In genomic region chr1:178954291-178954690, GRCh38 we compare ENCODE assay signal across 17 cellular contexts.
"Had no signal": no experiment of that assay in that cellular context is flagged by ENCODE, and none has a peak within 500 bp of the region (broad histone marks: within the 10 kb centered on the region; RNA-seq: fewer than 3 reads in every experiment).

No MANE protein-coding gene starts in this region.

- H3K4me3 ChIP-seq: cardiac muscle cell, neural progenitor cell, pancreas had no signal

- H3K27ac ChIP-seq: cardiac muscle cell, neural progenitor cell, WERI-Rb-1 had no signal

- H3K4me1 Mint-ChIP-seq: activated CD4-positive, alpha-beta T cell treated with anti-CD3 and anti-CD28 coated beads for 36 hours; activated naive CD8-positive, alpha-beta T cell treated with anti-CD3 and anti-CD28 coated beads, Interleukin-2, amount 50 U/mL, for 24 hours; immature natural killer cell had no signal

- H2AFZ ChIP-seq: neural progenitor cell had no signal

- H3K4me1 ChIP-seq: neural progenitor cell had no signal

- ATAC-seq: activated CD4-positive, alpha-beta T cell treated with anti-CD3 and anti-CD28 coated beads for 36 hours; activated CD8-positive, alpha-beta T cell treated with anti-CD3 and anti-CD28 coated beads, Interleukin-2, amount 10 ng/mL, durations not matched to agents 7 days and 5 days; activated naive CD8-positive, alpha-beta T cell treated with anti-CD3 and anti-CD28 coated beads, Interleukin-2, amount 50 U/mL, for 24 hours; stimulated activated naive CD8-positive, alpha-beta T cell treated with anti-CD3 and anti-CD28 coated beads, Interleukin-15, amount 100 ng/mL, for 72 hours had no signal

- H3K4me2 ChIP-seq: neural progenitor cell had no signal

- DNase-seq: activated CD4-positive, alpha-beta T cell treated with anti-CD3 and anti-CD28 coated beads for 36 hours; activated CD8-positive, alpha-beta memory T cell treated with anti-CD3 and anti-CD28 coated beads, Interleukin-2, amount 50 U/mL, for 48 hours; activated CD8-positive, alpha-beta T cell treated with anti-CD3 and anti-CD28 coated beads, Interleukin-2, amount 10 ng/mL, durations not matched to agents 7 days and 5 days; activated naive CD4-positive, alpha-beta T cell treated with Interleukin-2 at 50 U/mL for 16 hours; activated naive CD8-positive, alpha-beta T cell treated with anti-CD3 and anti-CD28 coated beads, Interleukin-2, amount 50 U/mL, for 24 hours; cortex of kidney; effector memory CD4-positive, alpha-beta T cell; immature natural killer cell; mammary epithelial cell; pancreas; stimulated activated CD4-positive, alpha-beta T cell treated with anti-CD3 and anti-CD28 coated beads, Interleukin-4, amount 100 ng/mL, for 24 hours; stimulated activated naive CD8-positive, alpha-beta T cell treated with anti-CD3 and anti-CD28 coated beads, Interleukin-15, amount 100 ng/mL, for 72 hours; T-helper 9 cell; WERI-Rb-1 had no signal

- H3K4me3 Mint-ChIP-seq: activated CD4-positive, alpha-beta T cell treated with anti-CD3 and anti-CD28 coated beads for 36 hours; activated CD8-positive, alpha-beta T cell treated with anti-CD3 and anti-CD28 coated beads, Interleukin-2, amount 10 ng/mL, durations not matched to agents 7 days and 5 days; activated naive CD8-positive, alpha-beta T cell treated with anti-CD3 and anti-CD28 coated beads, Interleukin-2, amount 50 U/mL, for 24 hours; activated T-helper 1 cell treated with anti-CD3 and anti-CD28 coated beads, Interleukin-12 subunit alpha, Interleukin-12 subunit beta, Interleukin-2, Interleukin-4 antibody, amounts not matched to agents 30 ng/mL and 10 ng/mL and 1 ng/mL, durations not matched to agents 14 hours and 24 hours and 36 hours; immature natural killer cell; stimulated activated naive CD8-positive, alpha-beta T cell treated with anti-CD3 and anti-CD28 coated beads, Interleukin-15, amount 100 ng/mL, for 72 hours had no signal

- H3K9ac ChIP-seq: neural progenitor cell had no signal

- H3K27ac Mint-ChIP-seq: activated CD4-positive, alpha-beta T cell treated with anti-CD3 and anti-CD28 coated beads for 36 hours; activated CD8-positive, alpha-beta T cell treated with anti-CD3 and anti-CD28 coated beads, Interleukin-2, amount 10 ng/mL, durations not matched to agents 7 days and 5 days; activated naive CD8-positive, alpha-beta T cell treated with anti-CD3 and anti-CD28 coated beads, Interleukin-2, amount 50 U/mL, for 24 hours; activated T-helper 1 cell treated with anti-CD3 and anti-CD28 coated beads, Interleukin-12 subunit alpha, Interleukin-12 subunit beta, Interleukin-2, Interleukin-4 antibody, amounts not matched to agents 30 ng/mL and 10 ng/mL and 1 ng/mL, durations not matched to agents 14 hours and 24 hours and 36 hours; immature natural killer cell; neural progenitor cell; stimulated activated naive CD8-positive, alpha-beta T cell treated with anti-CD3 and anti-CD28 coated beads, Interleukin-15, amount 100 ng/mL, for 72 hours had no signal

- H3K36me3 ChIP-seq: cardiac muscle cell, neural progenitor cell, pancreas, WERI-Rb-1 had no signal

- H3K27me3 Mint-ChIP-seq: activated CD4-positive, alpha-beta T cell treated with anti-CD3 and anti-CD28 coated beads for 36 hours had no signal

- H3K27me3 ChIP-seq: cardiac muscle cell, neural progenitor cell, pancreas had no signal

- H3K9me3 Mint-ChIP-seq: activated naive CD8-positive, alpha-beta T cell treated with anti-CD3 and anti-CD28 coated beads, Interleukin-2, amount 50 U/mL, for 24 hours; activated T-helper 1 cell treated with anti-CD3 and anti-CD28 coated beads, Interleukin-12 subunit alpha, Interleukin-12 subunit beta, Interleukin-2, Interleukin-4 antibody, amounts not matched to agents 30 ng/mL and 10 ng/mL and 1 ng/mL, durations not matched to agents 14 hours and 24 hours and 36 hours; immature natural killer cell; neural progenitor cell had no signal

- H3K36me3 Mint-ChIP-seq: immature natural killer cell, neural progenitor cell had no signal

- H3K9me3 ChIP-seq: pancreas had no signal
